In genomic region chr2:197028230-197028629, GRCh38 we compare ENCODE assay signal across 13 cellular contexts.
DNase-seq lines count a peak whose midpoint lies in the region; ATAC-seq and TF ChIP-seq lines count a peak whose summit lies in the region.
"Had no signal": no experiment of that assay in that cellular context is flagged by ENCODE, and none has a peak within 500 bp of the region (broad histone marks: within the 10 kb centered on the region; RNA-seq: fewer than 3 reads in every experiment).

No MANE protein-coding gene starts in this region.

- no peak for ATAC-seq in CD4-positive, alpha-beta T cell (ENCODE audit: poor library complexity)
- ATAC-seq in GM18907 (IDR thresholded peaks at IDR 0.05; ENCODE audit: unreplicated experiment) (no peak), left colon (no peak), HG02981 (IDR thresholded peaks at IDR 0.05; ENCODE audit: unreplicated experiment) (no peak)

- peaks cover 92% of the 10 kb centered on the region for H3K36me3 Mint-ChIP-seq in CD4-positive, alpha-beta T cell (ENCODE audit: low read depth)

- H3K27me3 ChIP-seq in CD4-positive, alpha-beta T cell (ENCODE audit: control insufficient read depth, insufficient read depth, low read length): no peaks in the 10 kb centered on the region
- no peaks in the 10 kb centered on the region for H3K27me3 ChIP-seq in adipocyte (replicated peaks; ENCODE audit: control insufficient read depth, insufficient read depth, low read length)
- H3K27me3 ChIP-seq in kidney epithelial cell (ENCODE audit: control insufficient read depth, insufficient read depth, low read length): no peaks in the 10 kb centered on the region

- POLR2A ChIA-PET in CD4-positive, alpha-beta T cell (lab: Charles Lee): interaction anchor here (1.3 to 1.4 kb wide), 2 partner anchors 9 to 406 kb away, joined by 3 to 6 read pairs; partner anchors contain the start of gene SF3B1

- peaks cover 18% of the 10 kb centered on the region for H3K4me1 Mint-ChIP-seq in CD4-positive, alpha-beta T cell (ENCODE audit: low read depth)

- DNase-seq in CD4-positive, alpha-beta T cell: no peak
- DNase-seq in HK-2 (ENCODE audit: unreplicated experiment) (peak; percentile 55), adipocyte (ENCODE audit: low read depth) (peak; percentile 29), kidney epithelial cell (ENCODE audit: low read depth) (peak; percentile 12), NCI-H1092 treated with DMSO at 0.1 percent for 48 hours (lab: John Stamatoyannopoulos, UW) (no peak), left colon (no peak)
- DNase-seq: activated effector memory CD4-positive, alpha-beta T cell treated with anti-CD3 and anti-CD28 coated beads, Interleukin-2, amount 50 U/mL, for 16 hours; KG1; NCI-H82; stimulated activated naive CD4-positive, alpha-beta T cell had no signal

- H3K4me3 ChIP-seq in adipocyte (ENCODE audit: low read length): no peak overlapping the region
- H3K4me3 ChIP-seq in kidney epithelial cell (ENCODE audit: low read depth, low read length): no peak overlapping the region

- no peak overlapping the region for H3K27ac ChIP-seq in CD4-positive, alpha-beta T cell (ENCODE audit: low read depth, low read length)
- H3K27ac ChIP-seq: epithelial cell of prostate had no signal

- no peak overlapping the region for H3K4me3 Mint-ChIP-seq in CD4-positive, alpha-beta T cell

- H3K36me3 ChIP-seq in adipocyte (ENCODE audit: control insufficient read depth, insufficient read depth, low read length, severe bottlenecking) (no peaks in the 10 kb centered on the region), kidney epithelial cell (ENCODE audit: control insufficient read depth, insufficient read depth, low read length) (no peaks in the 10 kb centered on the region)

- intact Hi-C loops in CD4-positive, alpha-beta T cell (cut with DNase I, micrococcal nuclease): no loop called here
- intact Hi-C loops in left colon (cut with DNase I, micrococcal nuclease): loop anchor here in 1 of 2 donors (10.0 kb wide), 1 partner anchor 347 kb away; no protein-coding TSS in a partner anchor

- TF ChIP-seq CTCF in CD4-positive, alpha-beta T cell (IDR thresholded peaks at IDR 0.05): no peak
- no peak for TF ChIP-seq CTCF in kidney epithelial cell (IDR thresholded peaks at IDR 0.05; ENCODE audit: insufficient read depth, low read length, poor library complexity, severe bottlenecking)

- no peaks in the 10 kb centered on the region for H3K4me1 ChIP-seq in adipocyte (ENCODE audit: control insufficient read depth, insufficient read depth, low read length)

- H3K9me3 Mint-ChIP-seq in CD4-positive, alpha-beta T cell: no peaks in the 10 kb centered on the region

- CTCF ChIA-PET in CD4-positive, alpha-beta T cell (lab: Charles Lee): interaction anchor here (1.6 kb wide), 1 partner anchor 14 kb away, joined by 4 read pairs; no protein-coding TSS in a partner anchor

- no peaks in the 10 kb centered on the region for H3K9me3 ChIP-seq in CD4-positive, alpha-beta T cell (ENCODE audit: control insufficient read depth, low read length)
- peaks cover 18% of the 10 kb centered on the region for H3K9me3 ChIP-seq in adipocyte (ENCODE audit: control insufficient read depth, low read length)

- no peak overlapping the region for H3K9ac ChIP-seq in adipocyte (ENCODE audit: low read length)

- no peaks in the 10 kb centered on the region for H3K27me3 Mint-ChIP-seq in CD4-positive, alpha-beta T cell

- peak overlapping the region; percentile 74 for H3K27ac Mint-ChIP-seq in CD4-positive, alpha-beta T cell

Comparison
In these comparisons a context has a peak if more than half of its experiments do, and no peak if none do; other contexts are left out.
1. DNase-seq: peak in HK-2 (single experiment), adipocyte (single experiment) and kidney epithelial cell (single experiment); none in CD4-positive, alpha-beta T cell (0 of 10), NCI-H1092 treated with DMSO at 0.1 percent for 48 hours (single experiment) and left colon (0 of 2).